ENCODE assay signal across 22 cellular contexts in genomic region chr11:82092904-82093303, GRCh38.
"Had no signal": no experiment of that assay in that cellular context is flagged by ENCODE, and none has a peak within 500 bp of the region (broad histone marks: within the 10 kb centered on the region; RNA-seq: fewer than 3 reads in every experiment).

No MANE protein-coding gene starts in this region.

- DNase-seq: activated CD4-positive, alpha-beta memory T cell treated with anti-CD3 and anti-CD28 coated beads, Interleukin-2, amount 10 ng/mL, durations not matched to agents 7 days and 5 days; activated CD4-positive, alpha-beta T cell treated with anti-CD3 and anti-CD28 coated beads for 36 hours; activated CD4-positive, alpha-beta T cell treated with anti-CD3 and anti-CD28 coated beads, Interleukin-2, amount 50 U/mL, for 1 hour; activated CD8-positive, alpha-beta memory T cell treated with anti-CD3 and anti-CD28 coated beads, Interleukin-2, amount 50 U/mL, for 4 hours; activated naive CD4-positive, alpha-beta T cell treated with anti-CD3 and anti-CD28 coated beads, Interleukin-2, amount 50 U/mL, for 16 hours; activated naive CD8-positive, alpha-beta T cell treated with anti-CD3 and anti-CD28 coated beads, Interleukin-2, amount 10 ng/mL, durations not matched to agents 7 days and 5 days; activated T-cell treated with anti-CD3 and anti-CD28 coated beads, Interleukin-2, amount 50 U/mL, for 1 hour; adrenal gland; anterior cingulate cortex; cerebellar nuclear complex; NCI-H1105 treated with DMSO at 0.1 percent for 48 hours; NCI-H1436 treated with DMSO at 0.1 percent for 48 hours; NCI-H187; NCI-H2081; NCI-H510A treated with DMSO at 0.1 percent for 48 hours; NCI-H69; NK-92 treated with Interleukin-12 subunit alpha and Interleukin-12 subunit beta, amount 100 ng/mL, for 24 hours; PC-3; SHP77 treated with DMSO at 0.1 percent for 48 hours; T-helper 17 cell; T-helper 9 cell; WERI-Rb-1 had no signal

- ATAC-seq: activated CD4-positive, alpha-beta T cell treated with anti-CD3 and anti-CD28 coated beads for 36 hours; PC-3; T-helper 17 cell had no signal

- H3K36me3 ChIP-seq: adrenal gland, WERI-Rb-1 had no signal

- H3K4me1 ChIP-seq: adrenal gland had no signal

- H3K4me3 ChIP-seq: adrenal gland had no signal

- H3K27ac ChIP-seq: adrenal gland, WERI-Rb-1 had no signal

- H3K9me3 ChIP-seq: adrenal gland had no signal

- H3K27me3 ChIP-seq: adrenal gland had no signal
